ENCODE assay signal across 1 cellular context in genomic region chr21:42878993-42879787, GRCh38.
TF ChIP-seq lines count a peak whose summit lies in the region.

TSS of gene WDR4 (minus strand) at chr21:42879539. CDS start at chr21:42879495, 44 bp downstream.

TF ChIP-seq in HEK293, 187 proteins besides CTCF, POLR2A, EP300 and RAD21 (continued from another document and continues in another):
- TF ChIP-seq ZSCAN18 (tag by site-specific recombination; IDR thresholded peaks at IDR 0.05) (no peak), ZFP37 (tag by site-specific recombination; IDR thresholded peaks at IDR 0.05) (peak; percentile 65; the same call in 1 of the 2 replicates), KLF1 (tag by site-specific recombination; IDR thresholded peaks at IDR 0.05) (peak; percentile 46), SP3 (tag by site-specific recombination; IDR thresholded peaks at IDR 0.05) (peak; percentile 78), EGR2 (tag by site-specific recombination; IDR thresholded peaks at IDR 0.05; ENCODE audit: low read depth) (0 out of 2 replicates have a peak, but pooled peaks have one; percentile 53), ZNF837 (tag by site-specific recombination; IDR thresholded peaks at IDR 0.05) (0 out of 2 replicates have a peak, but pooled peaks have one; percentile 81), SP2 (tag by site-specific recombination; IDR thresholded peaks at IDR 0.05) (peak; percentile 71), ZNF174 (tag by site-specific recombination; IDR thresholded peaks at IDR 0.05) (no peak), ZFP69B (tag by site-specific recombination; IDR thresholded peaks at IDR 0.05) (peak; percentile 76), ZNF2 (tag by site-specific recombination; IDR thresholded peaks at IDR 0.05) (no peak), SCRT2 (tag by site-specific recombination; IDR thresholded peaks at IDR 0.05) (peak; percentile 39; the same call in 1 of the 2 replicates), ZNF677 (tag by site-specific recombination; IDR thresholded peaks at IDR 0.05) (no peak), ZNF266 (tag by site-specific recombination; IDR thresholded peaks at IDR 0.05; ENCODE audit: low read depth) (no peak), OVOL3 (tag by site-specific recombination; IDR thresholded peaks at IDR 0.05) (peak; percentile 40; the same call in 1 of the 2 replicates), HOXC10 (CRISPR knock-in tag; IDR thresholded peaks at IDR 0.05) (no peak), ZNF16 (tag by site-specific recombination; IDR thresholded peaks at IDR 0.05; ENCODE audit: low read depth) (no peak), BCL11B (tag by site-specific recombination; IDR thresholded peaks at IDR 0.05; ENCODE audit: low read depth) (no peak), ZNF138 (tag by site-specific recombination; IDR thresholded peaks at IDR 0.05; ENCODE audit: borderline replicate concordance) (no peak), ZNF785 (tag by site-specific recombination; IDR thresholded peaks at IDR 0.05) (peak; percentile 89), ZNF114 (tag by site-specific recombination; IDR thresholded peaks at IDR 0.05) (no peak), ZNF121 (tag by site-specific recombination; IDR thresholded peaks at IDR 0.05) (no peak), ZNF843 (tag by site-specific recombination; IDR thresholded peaks at IDR 0.05) (no peak; the same call in 1 of the 2 replicates), KLF8 (tag by site-specific recombination; IDR thresholded peaks at IDR 0.05) (peak; percentile 82; the same call in 1 of the 2 replicates), ZSCAN16 (tag by site-specific recombination; IDR thresholded peaks at IDR 0.05) (0 out of 2 replicates have a peak, but pooled peaks have one; percentile 56), ZIC2 (tag by site-specific recombination; IDR thresholded peaks at IDR 0.05) (0 out of 2 replicates have a peak, but pooled peaks have one; percentile 22), ZBTB7A (tag by site-specific recombination; IDR thresholded peaks at IDR 0.05; ENCODE audit: low read depth) (peak; percentile 82; the same call in 1 of the 2 replicates), ZNF555 (tag by site-specific recombination; conservative IDR thresholded peaks at IDR 0.05) (no peak), ZFP41 (tag by site-specific recombination; IDR thresholded peaks at IDR 0.05; ENCODE audit: borderline replicate concordance) (no peak), ZNF544 (tag by site-specific recombination; IDR thresholded peaks at IDR 0.05) (no peak), KLF9 (tag by site-specific recombination; IDR thresholded peaks at IDR 0.05; ENCODE audit: low read depth) (peak; percentile 90), ZNF792 (tag by site-specific recombination; IDR thresholded peaks at IDR 0.05) (no peak), ZNF629 (tag by site-specific recombination; IDR thresholded peaks at IDR 0.05) (peak; percentile 87), ZNF148 (tag by site-specific recombination; IDR thresholded peaks at IDR 0.05; ENCODE audit: borderline replicate concordance) (no peak), ZNF48 (tag by site-specific recombination; IDR thresholded peaks at IDR 0.05) (peak; percentile 55; the same call in 1 of the 2 replicates), ZNF394 (tag by site-specific recombination; IDR thresholded peaks at IDR 0.05; ENCODE audit: borderline replicate concordance) (peak; percentile 67; the same call in 1 of the 2 replicates), ZNF529 (tag by site-specific recombination; IDR thresholded peaks at IDR 0.05; ENCODE audit: insufficient replicate concordance) (no peak), FEZF1 (tag by site-specific recombination; IDR thresholded peaks at IDR 0.05) (no peak), ZNF146 (tag by site-specific recombination; IDR thresholded peaks at IDR 0.05) (peak; percentile 54), ZNF274 (IDR thresholded peaks at IDR 0.05; ENCODE audit: low read length) (no peak), ZNF274 (tag by site-specific recombination; IDR thresholded peaks at IDR 0.05; ENCODE audit: borderline replicate concordance) (no peak)
- TF ChIP-seq, protein P1, sequence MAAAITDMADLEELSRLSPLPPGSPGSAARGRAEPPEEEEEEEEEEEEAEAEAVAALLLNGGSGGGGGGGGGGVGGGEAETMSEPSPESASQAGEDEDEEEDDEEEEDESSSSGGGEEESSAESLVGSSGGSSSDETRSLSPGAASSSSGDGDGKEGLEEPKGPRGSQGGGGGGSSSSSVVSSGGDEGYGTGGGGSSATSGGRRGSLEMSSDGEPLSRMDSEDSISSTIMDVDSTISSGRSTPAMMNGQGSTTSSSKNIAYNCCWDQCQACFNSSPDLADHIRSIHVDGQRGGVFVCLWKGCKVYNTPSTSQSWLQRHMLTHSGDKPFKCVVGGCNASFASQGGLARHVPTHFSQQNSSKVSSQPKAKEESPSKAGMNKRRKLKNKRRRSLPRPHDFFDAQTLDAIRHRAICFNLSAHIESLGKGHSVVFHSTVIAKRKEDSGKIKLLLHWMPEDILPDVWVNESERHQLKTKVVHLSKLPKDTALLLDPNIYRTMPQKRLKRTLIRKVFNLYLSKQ (tag by site-specific recombination; IDR thresholded peaks at IDR 0.05; ENCODE audit: borderline replicate concordance): no peak
- TF ChIP-seq, protein P2, sequence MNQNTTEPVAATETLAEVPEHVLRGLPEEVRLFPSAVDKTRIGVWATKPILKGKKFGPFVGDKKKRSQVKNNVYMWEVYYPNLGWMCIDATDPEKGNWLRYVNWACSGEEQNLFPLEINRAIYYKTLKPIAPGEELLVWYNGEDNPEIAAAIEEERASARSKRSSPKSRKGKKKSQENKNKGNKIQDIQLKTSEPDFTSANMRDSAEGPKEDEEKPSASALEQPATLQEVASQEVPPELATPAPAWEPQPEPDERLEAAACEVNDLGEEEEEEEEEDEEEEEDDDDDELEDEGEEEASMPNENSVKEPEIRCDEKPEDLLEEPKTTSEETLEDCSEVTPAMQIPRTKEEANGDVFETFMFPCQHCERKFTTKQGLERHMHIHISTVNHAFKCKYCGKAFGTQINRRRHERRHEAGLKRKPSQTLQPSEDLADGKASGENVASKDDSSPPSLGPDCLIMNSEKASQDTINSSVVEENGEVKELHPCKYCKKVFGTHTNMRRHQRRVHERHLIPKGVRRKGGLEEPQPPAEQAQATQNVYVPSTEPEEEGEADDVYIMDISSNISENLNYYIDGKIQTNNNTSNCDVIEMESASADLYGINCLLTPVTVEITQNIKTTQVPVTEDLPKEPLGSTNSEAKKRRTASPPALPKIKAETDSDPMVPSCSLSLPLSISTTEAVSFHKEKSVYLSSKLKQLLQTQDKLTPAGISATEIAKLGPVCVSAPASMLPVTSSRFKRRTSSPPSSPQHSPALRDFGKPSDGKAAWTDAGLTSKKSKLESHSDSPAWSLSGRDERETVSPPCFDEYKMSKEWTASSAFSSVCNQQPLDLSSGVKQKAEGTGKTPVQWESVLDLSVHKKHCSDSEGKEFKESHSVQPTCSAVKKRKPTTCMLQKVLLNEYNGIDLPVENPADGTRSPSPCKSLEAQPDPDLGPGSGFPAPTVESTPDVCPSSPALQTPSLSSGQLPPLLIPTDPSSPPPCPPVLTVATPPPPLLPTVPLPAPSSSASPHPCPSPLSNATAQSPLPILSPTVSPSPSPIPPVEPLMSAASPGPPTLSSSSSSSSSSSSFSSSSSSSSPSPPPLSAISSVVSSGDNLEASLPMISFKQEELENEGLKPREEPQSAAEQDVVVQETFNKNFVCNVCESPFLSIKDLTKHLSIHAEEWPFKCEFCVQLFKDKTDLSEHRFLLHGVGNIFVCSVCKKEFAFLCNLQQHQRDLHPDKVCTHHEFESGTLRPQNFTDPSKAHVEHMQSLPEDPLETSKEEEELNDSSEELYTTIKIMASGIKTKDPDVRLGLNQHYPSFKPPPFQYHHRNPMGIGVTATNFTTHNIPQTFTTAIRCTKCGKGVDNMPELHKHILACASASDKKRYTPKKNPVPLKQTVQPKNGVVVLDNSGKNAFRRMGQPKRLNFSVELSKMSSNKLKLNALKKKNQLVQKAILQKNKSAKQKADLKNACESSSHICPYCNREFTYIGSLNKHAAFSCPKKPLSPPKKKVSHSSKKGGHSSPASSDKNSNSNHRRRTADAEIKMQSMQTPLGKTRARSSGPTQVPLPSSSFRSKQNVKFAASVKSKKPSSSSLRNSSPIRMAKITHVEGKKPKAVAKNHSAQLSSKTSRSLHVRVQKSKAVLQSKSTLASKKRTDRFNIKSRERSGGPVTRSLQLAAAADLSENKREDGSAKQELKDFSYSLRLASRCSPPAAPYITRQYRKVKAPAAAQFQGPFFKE (tag by site-specific recombination; IDR thresholded peaks at IDR 0.05; ENCODE audit: borderline replicate concordance): no peak
- TF ChIP-seq, protein P3, sequence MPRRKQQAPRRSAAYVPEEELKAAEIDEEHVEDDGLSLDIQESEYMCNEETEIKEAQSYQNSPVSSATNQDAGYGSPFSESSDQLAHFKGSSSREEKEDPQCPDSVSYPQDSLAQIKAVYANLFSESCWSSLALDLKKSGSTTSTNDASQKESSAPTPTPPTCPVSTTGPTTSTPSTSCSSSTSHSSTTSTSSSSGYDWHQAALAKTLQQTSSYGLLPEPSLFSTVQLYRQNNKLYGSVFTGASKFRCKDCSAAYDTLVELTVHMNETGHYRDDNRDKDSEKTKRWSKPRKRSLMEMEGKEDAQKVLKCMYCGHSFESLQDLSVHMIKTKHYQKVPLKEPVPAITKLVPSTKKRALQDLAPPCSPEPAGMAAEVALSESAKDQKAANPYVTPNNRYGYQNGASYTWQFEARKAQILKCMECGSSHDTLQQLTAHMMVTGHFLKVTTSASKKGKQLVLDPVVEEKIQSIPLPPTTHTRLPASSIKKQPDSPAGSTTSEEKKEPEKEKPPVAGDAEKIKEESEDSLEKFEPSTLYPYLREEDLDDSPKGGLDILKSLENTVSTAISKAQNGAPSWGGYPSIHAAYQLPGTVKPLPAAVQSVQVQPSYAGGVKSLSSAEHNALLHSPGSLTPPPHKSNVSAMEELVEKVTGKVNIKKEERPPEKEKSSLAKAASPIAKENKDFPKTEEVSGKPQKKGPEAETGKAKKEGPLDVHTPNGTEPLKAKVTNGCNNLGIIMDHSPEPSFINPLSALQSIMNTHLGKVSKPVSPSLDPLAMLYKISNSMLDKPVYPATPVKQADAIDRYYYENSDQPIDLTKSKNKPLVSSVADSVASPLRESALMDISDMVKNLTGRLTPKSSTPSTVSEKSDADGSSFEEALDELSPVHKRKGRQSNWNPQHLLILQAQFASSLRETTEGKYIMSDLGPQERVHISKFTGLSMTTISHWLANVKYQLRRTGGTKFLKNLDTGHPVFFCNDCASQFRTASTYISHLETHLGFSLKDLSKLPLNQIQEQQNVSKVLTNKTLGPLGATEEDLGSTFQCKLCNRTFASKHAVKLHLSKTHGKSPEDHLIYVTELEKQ (tag by site-specific recombination; IDR thresholded peaks at IDR 0.05; ENCODE audit: borderline replicate concordance): peak; percentile 24; the same call in 1 of the 2 replicates
- TF ChIP-seq, protein P4, sequence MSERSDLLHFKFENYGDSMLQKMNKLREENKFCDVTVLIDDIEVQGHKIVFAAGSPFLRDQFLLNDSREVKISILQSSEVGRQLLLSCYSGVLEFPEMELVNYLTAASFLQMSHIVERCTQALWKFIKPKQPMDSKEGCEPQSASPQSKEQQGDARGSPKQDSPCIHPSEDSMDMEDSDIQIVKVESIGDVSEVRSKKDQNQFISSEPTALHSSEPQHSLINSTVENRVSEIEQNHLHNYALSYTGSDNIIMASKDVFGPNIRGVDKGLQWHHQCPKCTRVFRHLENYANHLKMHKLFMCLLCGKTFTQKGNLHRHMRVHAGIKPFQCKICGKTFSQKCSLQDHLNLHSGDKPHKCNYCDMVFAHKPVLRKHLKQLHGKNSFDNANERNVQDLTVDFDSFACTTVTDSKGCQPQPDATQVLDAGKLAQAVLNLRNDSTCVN (tag by site-specific recombination; optimal IDR thresholded peaks at IDR 0.05): peak; percentile 90
- TF ChIP-seq, protein P5, sequence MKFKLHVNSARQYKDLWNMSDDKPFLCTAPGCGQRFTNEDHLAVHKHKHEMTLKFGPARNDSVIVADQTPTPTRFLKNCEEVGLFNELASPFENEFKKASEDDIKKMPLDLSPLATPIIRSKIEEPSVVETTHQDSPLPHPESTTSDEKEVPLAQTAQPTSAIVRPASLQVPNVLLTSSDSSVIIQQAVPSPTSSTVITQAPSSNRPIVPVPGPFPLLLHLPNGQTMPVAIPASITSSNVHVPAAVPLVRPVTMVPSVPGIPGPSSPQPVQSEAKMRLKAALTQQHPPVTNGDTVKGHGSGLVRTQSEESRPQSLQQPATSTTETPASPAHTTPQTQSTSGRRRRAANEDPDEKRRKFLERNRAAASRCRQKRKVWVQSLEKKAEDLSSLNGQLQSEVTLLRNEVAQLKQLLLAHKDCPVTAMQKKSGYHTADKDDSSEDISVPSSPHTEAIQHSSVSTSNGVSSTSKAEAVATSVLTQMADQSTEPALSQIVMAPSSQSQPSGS (tag by site-specific recombination; IDR thresholded peaks at IDR 0.05; ENCODE audit: low read depth): peak; percentile 98
